In genomic region chr9:37149646-37150308, GRCh38 we compare ENCODE assay signal across 14 cellular contexts.
"Had no signal": no experiment of that assay in that cellular context is flagged by ENCODE, and none has a peak within 500 bp of the region (broad histone marks: within the 10 kb centered on the region; RNA-seq: fewer than 3 reads in every experiment).

No MANE protein-coding gene starts in this region.

- H3K27me3 Mint-ChIP-seq: activated CD8-positive, alpha-beta memory T cell treated with anti-CD3 and anti-CD28 coated beads, Interleukin-2, amount 10 ng/mL, durations not matched to agents 7 days and 5 days; activated T-cell treated with anti-CD3 and anti-CD28 coated beads, Interleukin-2, amount 50 U/mL, for 24 hours; naive thymus-derived CD4-positive, alpha-beta T cell had no signal

- DNase-seq: activated CD4-positive, alpha-beta T cell treated with anti-CD3 and anti-CD28 coated beads, Interleukin-2, amount 50 U/mL, for 4 hours; activated CD8-positive, alpha-beta memory T cell treated with anti-CD3 and anti-CD28 coated beads, Interleukin-2, amount 10 ng/mL, durations not matched to agents 7 days and 5 days; activated gamma-delta T cell treated with Interleukin-2 at 50 U/mL for 16 hours; activated T-cell treated with anti-CD3 and anti-CD28 coated beads, Interleukin-2, amount 50 U/mL, for 24 hours; effector CD4-positive, alpha-beta T cell; hypothalamus; left colon; naive thymus-derived CD4-positive, alpha-beta T cell; stimulated activated CD4-positive, alpha-beta T cell treated with anti-CD3 and anti-CD28 coated beads, Interleukin-12 subunit alpha, Interleukin-12 subunit beta, amount 100 ng/mL, for 4 hours; stimulated activated naive CD4-positive, alpha-beta T cell; substantia nigra; transverse colon had no signal

- H3K9me3 ChIP-seq: transverse colon had no signal

- ATAC-seq: activated CD4-positive, CD25-positive, alpha-beta regulatory T cell treated with anti-CD3 and anti-CD28 coated beads, Interleukin-2, amount 50 U/mL, for 24 hours; activated CD8-positive, alpha-beta memory T cell treated with anti-CD3 and anti-CD28 coated beads, Interleukin-2, amount 10 ng/mL, durations not matched to agents 7 days and 5 days; left colon; naive thymus-derived CD4-positive, alpha-beta T cell had no signal

- H3K4me3 ChIP-seq: lung, transverse colon had no signal

- H3K4me3 Mint-ChIP-seq: activated CD8-positive, alpha-beta memory T cell treated with anti-CD3 and anti-CD28 coated beads, Interleukin-2, amount 10 ng/mL, durations not matched to agents 7 days and 5 days; activated T-cell treated with anti-CD3 and anti-CD28 coated beads, Interleukin-2, amount 50 U/mL, for 24 hours had no signal

- H3K27ac ChIP-seq: transverse colon had no signal

- H3K27me3 ChIP-seq: transverse colon had no signal

- H3K9me3 Mint-ChIP-seq: activated T-cell treated with anti-CD3 and anti-CD28 coated beads, Interleukin-2, amount 50 U/mL, for 24 hours; naive thymus-derived CD4-positive, alpha-beta T cell had no signal

- H3K27ac Mint-ChIP-seq: activated CD8-positive, alpha-beta memory T cell treated with anti-CD3 and anti-CD28 coated beads, Interleukin-2, amount 10 ng/mL, durations not matched to agents 7 days and 5 days; activated T-cell treated with anti-CD3 and anti-CD28 coated beads, Interleukin-2, amount 50 U/mL, for 24 hours had no signal
